Comparison of ENCODE assay signal across 8 cellular contexts in the genomic region with DNA sequence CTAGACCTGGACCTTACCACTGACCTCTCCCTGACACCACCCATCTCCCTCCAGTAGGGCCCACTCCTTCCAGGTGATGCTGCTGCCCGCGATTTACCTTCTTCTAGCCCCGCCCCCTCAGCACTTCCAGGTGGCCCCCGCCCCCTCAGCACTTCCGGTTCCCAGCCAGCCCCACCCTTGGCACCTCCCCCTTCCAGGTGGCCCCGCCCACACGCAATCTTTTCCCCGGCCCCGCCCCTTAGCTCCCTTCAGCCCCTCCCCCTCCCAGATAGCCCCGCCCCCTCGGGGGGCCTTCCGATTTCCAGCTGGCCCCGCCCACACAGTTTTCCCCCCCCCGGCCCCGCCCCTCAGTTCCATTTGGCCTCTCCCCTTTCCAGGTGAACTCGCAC. TPM values are rescaled to one million over a fixed set of nuclear protein-coding genes. Genes with fewer than 3 reads are reported as not detected.
DNase-seq lines count a peak whose midpoint lies in the region; ATAC-seq and TF ChIP-seq lines count a peak whose summit lies in the region.

No MANE protein-coding gene starts in this region.

- peak overlapping the region; percentile 64 to 98 (median 75) for H3K4me2 ChIP-seq in BLaER1 treated with 17β-estradiol and CSF1 and Interleukin-3, amounts not matched to agents 10 nM and 100 nM

- peaks cover 21 to 33% (median 25%) of the 10 kb centered on the region in 11 experiments for H3K36me3 ChIP-seq in BLaER1 treated with 17β-estradiol and CSF1 and Interleukin-3, amounts not matched to agents 10 nM and 100 nM
- H3K36me3 ChIP-seq in heart right ventricle (peaks cover 0 to 34% (median 8%) of the 10 kb centered on the region in 9 donors), prostate gland (no peaks in the 10 kb centered on the region), urinary bladder (ENCODE audit: insufficient read depth) (no peaks in the 10 kb centered on the region)

- H3K9me3 ChIP-seq in BLaER1 treated with 17β-estradiol and CSF1 and Interleukin-3, amounts not matched to agents 10 nM and 100 nM (replicated peaks in 1 of 11), result no peaks in the 10 kb centered on the region
- H3K9me3 ChIP-seq in heart right ventricle (no peaks in the 10 kb centered on the region), prostate gland (no peaks in the 10 kb centered on the region)

- H4K20me1 ChIP-seq in BLaER1 treated with 17β-estradiol and CSF1 and Interleukin-3, amounts not matched to agents 10 nM and 100 nM, result peaks cover 0 to 16% (median 0%) of the 10 kb centered on the region in 11 experiments; a peak in 6 of 22 replicates

- WGBS in heart right ventricle, 2 donors, result 1 to 2% methylated on average over 13 to 16 of the region's 16 CpGs
- 5% methylated on average over 16 of the region's 16 CpGs for WGBS in prostate gland
- WGBS in urinary bladder, result 4% methylated on average over 16 of the region's 16 CpGs

- TF ChIP-seq CTCF in heart right ventricle (IDR thresholded peaks at IDR 0.05), result no peak
- TF ChIP-seq CTCF in prostate gland (IDR thresholded peaks at IDR 0.05), result no peak

- peak; percentile 72 for DNase-seq in NAMALWA (ENCODE audit: low spot score)
- DNase-seq in T follicular helper cell (ENCODE audit: low read depth), result peak; percentile 92
- DNase-seq in activated naive CD8-positive, alpha-beta T cell treated with anti-CD3 and anti-CD28 coated beads, Interleukin-2, amount 50 U/mL, for 16 hours (ENCODE audit: low read depth, low spot score), result peak; percentile 70
- DNase-seq in heart right ventricle, result peak; percentile 44 to 79
- DNase-seq in prostate gland (ENCODE audit: low spot score), result peak; percentile 81

- H3K27me3 ChIP-seq in BLaER1 treated with 17β-estradiol and CSF1 and Interleukin-3, amounts not matched to agents 10 nM and 100 nM, result no peaks in the 10 kb centered on the region
- H3K27me3 ChIP-seq in heart right ventricle (no peaks in the 10 kb centered on the region), prostate gland (replicated peaks; ENCODE audit: insufficient read depth) (no peaks in the 10 kb centered on the region)

- H3K9ac ChIP-seq in BLaER1 treated with 17β-estradiol and CSF1 and Interleukin-3, amounts not matched to agents 10 nM and 100 nM, result peak overlapping the region; percentile 86 to 96 (median 92)

- H3K27ac ChIP-seq in BLaER1 treated with 17β-estradiol and CSF1 and Interleukin-3, amounts not matched to agents 10 nM and 100 nM, result peak overlapping the region; percentile 88 to 96 (median 93); a peak in 21 of 22 replicates
- H3K27ac ChIP-seq in heart right ventricle (peak overlapping the region in 9 of 10 donors; percentile 84 to 97 (median 96)), prostate gland (peak overlapping the region; percentile 93 to 94), urinary bladder (ENCODE audit: low read depth) (peak overlapping the region; percentile 82)

- peak; percentile 21 for TF ChIP-seq POLR2A in prostate gland (IDR thresholded peaks at IDR 0.05)

- peaks cover 57 to 60% (median 59%) of the 10 kb centered on the region in 10 experiments for H3K4me1 ChIP-seq in BLaER1 treated with 17β-estradiol and CSF1 and Interleukin-3, amounts not matched to agents 10 nM and 100 nM
- peaks cover 0 to 16% (median 11%) of the 10 kb centered on the region in 9 donors for H3K4me1 ChIP-seq in heart right ventricle
- H3K4me1 ChIP-seq in prostate gland (replicated peaks), result peaks cover 3% of the 10 kb centered on the region
- no peaks in the 10 kb centered on the region for H3K4me1 ChIP-seq in urinary bladder (ENCODE audit: insufficient read depth)

- intact Hi-C loops in heart right ventricle (cut with DNase I) (no loop called here), prostate gland (cut with DNase I) (no loop called here)

- peak overlapping the region; percentile 77 to 97 (median 89) for H3K4me3 ChIP-seq in BLaER1 treated with 17β-estradiol and CSF1 and Interleukin-3, amounts not matched to agents 10 nM and 100 nM
- H3K4me3 ChIP-seq in heart right ventricle (peak overlapping the region; percentile 62 to 98 (median 78)), prostate gland (peak overlapping the region; percentile 76 to 83), urinary bladder (ENCODE audit: low read depth, low read length) (peak overlapping the region; percentile 74)

- ATAC-seq in GM21825 (IDR thresholded peaks at IDR 0.05; ENCODE audit: unreplicated experiment) (peak; percentile 25), heart right ventricle (peak; percentile 8 to 48 (median 24))

RNA-seq across cellular contexts. Expression of a gene that starts 0.6 kb away (rescaled TPM):
- total RNA-seq in heart right ventricle, result 1 to 10 TPM; 1.8 to 8.5 (median 3.5) TPM
- 1 to 10 TPM; 5.2 to 9.9 TPM for polyA plus RNA-seq in heart right ventricle
- total RNA-seq in prostate gland, result 10 to 100 TPM; 30.6 to 58.7 TPM
- total RNA-seq in urinary bladder, result 21.6 TPM
- polyA plus RNA-seq in urinary bladder, result 11.4 TPM

RNA-seq across cellular contexts. Expression of a gene that starts 0.9 kb away (rescaled TPM):
- 1 to 10 TPM; 5.5 to 8.5 (median 6.6) TPM for total RNA-seq in heart right ventricle
- 1 to 10 TPM; 3.8 to 4.1 TPM for polyA plus RNA-seq in heart right ventricle
- 1 to 10 TPM; 4.1 to 7.2 TPM for total RNA-seq in prostate gland
- 1.6 TPM for total RNA-seq in urinary bladder
- 10.6 TPM for polyA plus RNA-seq in urinary bladder

RNA-seq across cellular contexts. Expression of a gene that starts 59.0 kb away (rescaled TPM):
- 10 to 100 TPM; 28.1 to 71.2 (median 46.3) TPM for total RNA-seq in heart right ventricle
- polyA plus RNA-seq in heart right ventricle, result 10 to 100 TPM; 15.0 to 59.7 TPM
- total RNA-seq in prostate gland, result 10 to 100 TPM; 11.0 to 27.3 TPM
- total RNA-seq in urinary bladder, result 10.5 TPM
- polyA plus RNA-seq in urinary bladder, result 13.5 TPM

Comparison
In these comparisons a context has a peak if more than half of its experiments do, and no peak if none do; other contexts are left out.
1. Peak in every context shown above with its lines: DNase-seq, ATAC-seq, H3K4me3 ChIP-seq and H3K27ac ChIP-seq.